ENCODE assay signal across 8 cellular contexts in genomic region chr2:208407667-208408066, GRCh38. TPM values are rescaled to one million over a fixed set of nuclear protein-coding genes. Genes with fewer than 3 reads are reported as not detected.
A peak's percentile ranks its signal among the peaks of the same experiment; 100 is the strongest.
DNase-seq lines count a peak whose midpoint lies in the region; ATAC-seq and TF ChIP-seq lines count a peak whose summit lies in the region.

No MANE protein-coding gene starts in this region.

- no peaks in the 10 kb centered on the region for H4K20me1 ChIP-seq in MM.1S (ENCODE audit: insufficient read depth, low read length)

- no TSS peak for BruUV-seq in A673 (replicated peaks; lab: Mats Ljungman, UMichigan)

- peak; percentile 39 for DNase-seq in A673 (ENCODE audit: low spot score)
- DNase-seq in NCI-H526 treated with DMSO at 0.1 percent for 48 hours (lab: John Stamatoyannopoulos, UW): peak; percentile 31
- peak; percentile 35 for DNase-seq in fibroblast of pulmonary artery (ENCODE audit: low read depth)
- DNase-seq in MM.1S: no peak
- DNase-seq in C1 segment of cervical spinal cord (lab: John Stamatoyannopoulos, UW): no peak
- no peak for DNase-seq in ovary

- no peaks in the 10 kb centered on the region for H3K36me3 ChIP-seq in A673 (ENCODE audit: insufficient read depth, low read length, poor library complexity, severe bottlenecking)
- no peaks in the 10 kb centered on the region for H3K36me3 ChIP-seq in MM.1S (replicated peaks; ENCODE audit: insufficient read depth, low read length)
- H3K36me3 ChIP-seq in ovary: no peaks in the 10 kb centered on the region

- H3F3A ChIP-seq in MM.1S (ENCODE audit: insufficient read depth, low read length): no peaks in the 10 kb centered on the region

- CTCF ChIA-PET in A673 (lab: Charles Lee): interaction anchor here (0.7 kb wide), 3 partner anchors 927 to 1791 kb away, joined by 3 to 4 read pairs (median 3); no protein-coding TSS in a partner anchor

- H2AFZ ChIP-seq in MM.1S (ENCODE audit: low read length): no peak overlapping the region

- TF ChIP-seq EP300 in ovary (IDR thresholded peaks at IDR 0.05): no peak

- H3K9me3 ChIP-seq in A673 (ENCODE audit: low read depth, low read length, poor library complexity, severe bottlenecking) (no peaks in the 10 kb centered on the region), MM.1S (replicated peaks; ENCODE audit: insufficient read depth, low read length) (no peaks in the 10 kb centered on the region), ovary (no peaks in the 10 kb centered on the region)

- H3K9ac ChIP-seq in MM.1S (ENCODE audit: low read length): no peak overlapping the region

- H3K79me2 ChIP-seq in MM.1S (ENCODE audit: low read length): no peaks in the 10 kb centered on the region

- ATAC-seq in GM21360 (IDR thresholded peaks at IDR 0.05; ENCODE audit: unreplicated experiment): peak; percentile 55
- no peak for ATAC-seq in GM21786 (IDR thresholded peaks at IDR 0.05; ENCODE audit: unreplicated experiment)

- POLR2A ChIA-PET in A673 (lab: Charles Lee; ENCODE audit: low non-redundant PET): interaction anchor here (0.6 kb wide), 1 partner anchor 1885 kb away, joined by 3 read pairs; no protein-coding TSS in a partner anchor

- no peak for TF ChIP-seq POLR2A in ovary (IDR thresholded peaks at IDR 0.05)

- H3K27me3 ChIP-seq in A673 (replicated peaks; ENCODE audit: insufficient read depth, low read depth, low read length, poor library complexity) (peaks cover 92% of the 10 kb centered on the region), MM.1S (replicated peaks; ENCODE audit: insufficient read depth, low read length) (no peaks in the 10 kb centered on the region), ovary (no peaks in the 10 kb centered on the region)

- no peaks in the 10 kb centered on the region for H3K9me2 ChIP-seq in MM.1S (replicated peaks; ENCODE audit: insufficient read depth, low read length)

- H3K4me3 ChIP-seq in A673 (ENCODE audit: low read depth, low read length, poor library complexity, severe bottlenecking): no peak overlapping the region
- H3K4me3 ChIP-seq in fibroblast of pulmonary artery (replicated peaks; ENCODE audit: low read depth, low read length): no peak overlapping the region
- H3K4me3 ChIP-seq in MM.1S (ENCODE audit: low read length): no peak overlapping the region
- no peak overlapping the region for H3K4me3 ChIP-seq in ovary

- H3K4me2 ChIP-seq in MM.1S (ENCODE audit: low read depth, low read length): no peak overlapping the region

- intact Hi-C loops in A673 (cut with micrococcal nuclease; ENCODE audit: unreplicated experiment) (loop anchor here (5.0 to 10.0 kb wide), 2 partner anchors 1015 to 1147 kb away; partner anchors contain the start of gene MAP2), ovary (cut with DNase I) (no loop called here)

- H3K4me1 ChIP-seq in A673 (ENCODE audit: insufficient read depth, low read length, poor library complexity, severe bottlenecking): no peaks in the 10 kb centered on the region
- no peaks in the 10 kb centered on the region for H3K4me1 ChIP-seq in MM.1S (ENCODE audit: low read length)
- peaks cover 3% of the 10 kb centered on the region for H3K4me1 ChIP-seq in ovary (ENCODE audit: insufficient read depth)

- 4 to 24% (median 7%) methylated on average over 9 of the region's 9 CpGs for WGBS in ovary, 3 donors

- TF ChIP-seq CTCF in A673 (conservative IDR thresholded peaks at IDR 0.05; ENCODE audit: low read depth, low read length) (peak; percentile 42), fibroblast of pulmonary artery (IDR thresholded peaks at IDR 0.05; ENCODE audit: low read length, missing control alignments) (peak; percentile 20), MM.1S (IDR thresholded peaks at IDR 0.05; ENCODE audit: low read length) (no peak), ovary (IDR thresholded peaks at IDR 0.05) (peak in 1 of 3 donors; percentile 16)

- H3K27ac ChIP-seq in A673 (ENCODE audit: low read depth, low read length, poor library complexity, severe bottlenecking) (no peak overlapping the region), MM.1S (ENCODE audit: low read length) (no peak overlapping the region), ovary (no peak overlapping the region)

RNA-seq across cellular contexts. Expression of gene PTH2R, which starts 1.1 kb away (rescaled TPM):
- total RNA-seq in A673 (2021) (not detected in 2 replicates), ovary (under 1 TPM in 1 of 7 donors, not detected in 6; 0.08 TPM)
- polyA plus RNA-seq in ovary: under 1 TPM; 0.05 to 0.07 TPM

Comparison
In these comparisons a context has a peak if more than half of its experiments do, and no peak if none do; other contexts are left out.
1. DNase-seq: peak in A673 (single experiment), NCI-H526 treated with DMSO at 0.1 percent for 48 hours (single experiment) and fibroblast of pulmonary artery (single experiment); none in MM.1S (single experiment), C1 segment of cervical spinal cord (0 of 14) and ovary (0 of 5).